In genomic region chr13:97629601-97630272, GRCh38 we compare ENCODE assay signal across 14 cellular contexts.
A peak's percentile ranks its signal among the peaks of the same experiment; 100 is the strongest.
DNase-seq lines count a peak whose midpoint lies in the region.
"Had no signal": no experiment of that assay in that cellular context is flagged by ENCODE, and none has a peak within 500 bp of the region (broad histone marks: within the 10 kb centered on the region; RNA-seq: fewer than 3 reads in every experiment).

No MANE protein-coding gene starts in this region.

- DNase-seq in NCI-H2227 (lab: John Stamatoyannopoulos, UW; ENCODE audit: unreplicated experiment): peak; percentile 33
- no peak for DNase-seq in NCI-H2227 treated with DMSO at 0.1 percent for 48 hours (lab: John Stamatoyannopoulos, UW)
- DNase-seq in NCI-H69 (lab: John Stamatoyannopoulos, UW): peak; percentile 47
- DNase-seq in hypothalamus (lab: John Stamatoyannopoulos, UW): peak in 26 of 51 donors; percentile 1 to 65 (median 15)
- DNase-seq in SW 1271 (lab: John Stamatoyannopoulos, UW): no peak
- DNase-seq in A172 (ENCODE audit: low spot score): no peak
- no peak for DNase-seq in NK-92 treated with Interleukin-12 subunit alpha and Interleukin-12 subunit beta, amount 100 ng/mL, for 24 hours (lab: John Stamatoyannopoulos, UW)
- DNase-seq in kidney glomerular epithelial cell (lab: John Stamatoyannopoulos, UW): no peak
- DNase-seq: activated B cell treated with CpG ODN at 0.5 μM for 24 hours; activated CD8-positive, alpha-beta memory T cell treated with anti-CD3 and anti-CD28 coated beads for 24 hours; CD4-positive, alpha-beta T cell; colonic mucosa; NCI-H524 treated with DMSO at 0.1 percent for 48 hours; T-helper 1 cell had no signal

Comparison
In these comparisons a context has a peak if more than half of its experiments do, and no peak if none do; other contexts are left out.
1. DNase-seq: peak in NCI-H2227 (single experiment), NCI-H69 (single experiment) and hypothalamus (26 of 51); none in NCI-H2227 treated with DMSO at 0.1 percent for 48 hours (single experiment), SW 1271 (0 of 2), A172 (single experiment), NK-92 treated with Interleukin-12 subunit alpha and Interleukin-12 subunit beta, amount 100 ng/mL, for 24 hours (single experiment) and kidney glomerular epithelial cell (single experiment).